In genomic region chr19:42166336-42166735, GRCh38 we compare ENCODE assay signal across 19 cellular contexts. TPM values are rescaled to one million over a fixed set of nuclear protein-coding genes. Genes with fewer than 3 reads are reported as not detected.
A peak's percentile ranks its signal among the peaks of the same experiment; 100 is the strongest.
DNase-seq lines count a peak whose midpoint lies in the region; ATAC-seq, FAIRE-seq and TF ChIP-seq lines count a peak whose summit lies in the region.
"Had no signal": no experiment of that assay in that cellular context is flagged by ENCODE, and none has a peak within 500 bp of the region (broad histone marks: within the 10 kb centered on the region; RNA-seq: fewer than 3 reads in every experiment).

No MANE protein-coding gene starts in this region.

- H3K4me3 ChIP-seq in IMR-90 (ENCODE audit: insufficient read depth, low read depth, low read length) (no peak overlapping the region), bronchial epithelial cell (ENCODE audit: low read depth, low read length) (no peak overlapping the region), dorsolateral prefrontal cortex (no peak overlapping the region)
- H3K4me3 ChIP-seq: Peyer's patch, SJCRH30 had no signal

- no peak overlapping the region for H3K27ac ChIP-seq in IMR-90 (ENCODE audit: insufficient read depth, low read length)
- no peak overlapping the region for H3K27ac ChIP-seq in dorsolateral prefrontal cortex
- H3K27ac ChIP-seq: Peyer's patch, SJCRH30 had no signal

- H3K4me1 ChIP-seq in IMR-90 (ENCODE audit: control insufficient read depth, insufficient read depth, low read length): no peaks in the 10 kb centered on the region
- H3K4me1 ChIP-seq: Peyer's patch, SJCRH30 had no signal

- no peak for TF ChIP-seq POLR2A in IMR-90 (IDR thresholded peaks at IDR 0.05; ENCODE audit: low read depth, low read length)

- BruUV-seq in Calu3 (replicated peaks; lab: Mats Ljungman, UMichigan) (no TSS peak), IMR-90 (replicated peaks; lab: Mats Ljungman, UMichigan) (no TSS peak)

- no peaks in the 10 kb centered on the region for H3K9me1 ChIP-seq in IMR-90 (ENCODE audit: insufficient read depth, low read length)

- in situ Hi-C loops in IMR-90 (cut with MboI; ENCODE audit: low sequenced_read_pairs): no loop called here

- H3K4me3 Mint-ChIP-seq in Calu3 (ENCODE audit: low read depth, unreplicated experiment): no peak overlapping the region
- no peak overlapping the region for H3K4me3 Mint-ChIP-seq in T-helper 2 cell treated with Interferon-gamma antibody and Interleukin-4, amounts not matched to agents 5 μg/mL and 100 μg/mL, for 36 hours

- no peak overlapping the region for H2BK20ac ChIP-seq in IMR-90 (ENCODE audit: low read depth, low read length)

- intact Hi-C loops in Calu3 (cut with micrococcal nuclease; ENCODE audit: unreplicated experiment): no loop called here
- intact Hi-C loops in IMR-90 (cut with micrococcal nuclease): no loop called here
- intact Hi-C loops in dorsolateral prefrontal cortex (cut with DNase I): no loop called here

- CTCF ChIA-PET in Calu3 (lab: Charles Lee): interaction anchor here (0.6 to 2.0 kb wide), 4 partner anchors 10 to 77 kb away, joined by 3 to 14 read pairs (median 4); no protein-coding TSS in a partner anchor
- CTCF ChIA-PET in IMR-90 (lab: Yijun Ruan, JAX): no interaction called here

- DNase-seq in NCI-H2171 treated with DMSO at 0.1 percent for 48 hours (lab: John Stamatoyannopoulos, UW): peak; percentile 10
- DNase-seq in NCI-H2171 (lab: John Stamatoyannopoulos, UW): no peak
- peak; percentile 82 for DNase-seq in Calu3
- DNase-seq in IMR-90: no peak
- DNase-seq in bronchial epithelial cell (ENCODE audit: low read depth): peak; percentile 18
- no peak for DNase-seq in dorsolateral prefrontal cortex
- DNase-seq in T-helper 2 cell treated with Interferon-gamma antibody and Interleukin-4, amounts not matched to agents 5 μg/mL and 100 μg/mL, for 36 hours (ENCODE audit: low spot score): no peak
- no peak for DNase-seq in T-helper 1 cell
- DNase-seq: CD4-positive, CD25-positive, alpha-beta regulatory T cell; KG1; NCI-H1092; NCI-H187; NCI-H510A; NCI-H774; NK-92 treated with Interleukin-12 subunit alpha and Interleukin-12 subunit beta, amount 100 ng/mL, for 24 hours; Peyer's patch; SJCRH30 had no signal

- no peak overlapping the region for H3K9ac ChIP-seq in IMR-90 (ENCODE audit: low read depth, low read length)

- peaks cover 78% of the 10 kb centered on the region for H3K27me3 ChIP-seq in IMR-90 (ENCODE audit: control insufficient read depth, insufficient read depth, low read length)
- H3K27me3 ChIP-seq in bronchial epithelial cell (ENCODE audit: control insufficient read depth, insufficient read depth, low read length): peaks cover 7% of the 10 kb centered on the region
- no peaks in the 10 kb centered on the region for H3K27me3 ChIP-seq in dorsolateral prefrontal cortex
- H3K27me3 ChIP-seq: Peyer's patch had no signal

- FAIRE-seq in bronchial epithelial cell (lab: Jason Lieb, UNC): peak; percentile 50
- FAIRE-seq: H1 had no signal

- no peak for ATAC-seq in IMR-90 (ENCODE audit: low read depth)
- ATAC-seq: HCT116 had no signal

- dilution Hi-C loops in IMR-90 (cut with HindIII; ENCODE audit: low sequenced_read_pairs, unreplicated experiment): no loop called here

- H3K27ac Mint-ChIP-seq in Calu3 (ENCODE audit: unreplicated experiment): peak overlapping the region; percentile 21
- H3K27ac Mint-ChIP-seq in T-helper 2 cell treated with Interferon-gamma antibody and Interleukin-4, amounts not matched to agents 5 μg/mL and 100 μg/mL, for 36 hours: no peak overlapping the region

- no peak for TF ChIP-seq RAD21 in IMR-90 (IDR thresholded peaks at IDR 0.05; ENCODE audit: low read length)

- H2BK15ac ChIP-seq in IMR-90 (ENCODE audit: low read depth, low read length): no peak overlapping the region

- H4K5ac ChIP-seq in IMR-90 (ENCODE audit: low read depth, low read length): no peak overlapping the region

- no peak overlapping the region for H4K8ac ChIP-seq in IMR-90 (ENCODE audit: low read depth in 2 of 2, low read length in 2 of 2)

- H3K9me3 ChIP-seq in IMR-90 (ENCODE audit: control insufficient read depth, insufficient read depth, low read length): no peaks in the 10 kb centered on the region
- H3K9me3 ChIP-seq: Peyer's patch, SJCRH30 had no signal

- no peaks in the 10 kb centered on the region for H3K36me3 Mint-ChIP-seq in Calu3 (ENCODE audit: insufficient read depth, unreplicated experiment)
- no peaks in the 10 kb centered on the region for H3K36me3 Mint-ChIP-seq in T-helper 2 cell treated with Interferon-gamma antibody and Interleukin-4, amounts not matched to agents 5 μg/mL and 100 μg/mL, for 36 hours (ENCODE audit: low read depth)

- H3K56ac ChIP-seq in IMR-90 (ENCODE audit: extremely low read depth, insufficient read depth, low read length): no peak overlapping the region

- no peaks in the 10 kb centered on the region for H3K79me1 ChIP-seq in IMR-90 (ENCODE audit: low read depth in 1 of 2, low read length in 2 of 2)

- WGBS in IMR-90 (ENCODE audit: extremely low coverage in 2 of 2, insufficient read length in 1 of 2), 2 experiments: 40% methylated on average over 1 of the region's 6 CpGs; no CpG with 5 or more reads in 1 of the 2 experiments

- H3K36me3 ChIP-seq in IMR-90 (ENCODE audit: control insufficient read depth, insufficient read depth, low read length) (no peaks in the 10 kb centered on the region), bronchial epithelial cell (ENCODE audit: control insufficient read depth, insufficient read depth, low read length) (no peaks in the 10 kb centered on the region)
- H3K36me3 ChIP-seq: Peyer's patch, SJCRH30 had no signal

- no peaks in the 10 kb centered on the region for H4K20me1 ChIP-seq in IMR-90 (ENCODE audit: insufficient read depth, low read length)

- TF ChIP-seq CTCF in Calu3 (IDR thresholded peaks at IDR 0.05; ENCODE audit: unreplicated experiment): no peak
- TF ChIP-seq CTCF in IMR-90 (conservative IDR thresholded peaks at IDR 0.05; ENCODE audit: low read depth, low read length): no peak
- no peak for TF ChIP-seq CTCF in bronchial epithelial cell (IDR thresholded peaks at IDR 0.05; ENCODE audit: insufficient read depth, low read length, severe bottlenecking)
- no peak for TF ChIP-seq CTCF in dorsolateral prefrontal cortex (IDR thresholded peaks at IDR 0.05 in 54 of 56, conservative IDR thresholded peaks at IDR 0.05 in 2 of 56; ENCODE audit: low read depth in 1 of 56, partially characterized antibody in 56 of 56)

- H2AFZ ChIP-seq in IMR-90 (replicated peaks; ENCODE audit: low read length, poor library complexity): peak overlapping the region; percentile 34

- H2AK5ac ChIP-seq in IMR-90 (ENCODE audit: low read depth, low read length): no peak overlapping the region

- H3K23ac ChIP-seq in IMR-90 (ENCODE audit: low read depth, low read length): no peak overlapping the region; the same call in 1 of the 2 replicates

- H3K18ac ChIP-seq in IMR-90 (ENCODE audit: low read depth, low read length): no peak overlapping the region

- H3K4me2 ChIP-seq in IMR-90 (ENCODE audit: low read depth, low read length): no peak overlapping the region

- H2AK9ac ChIP-seq in IMR-90 (replicated peaks; ENCODE audit: low read depth, low read length, poor library complexity): no peak overlapping the region

- H4K91ac ChIP-seq in IMR-90 (ENCODE audit: insufficient read depth, low read depth, low read length): no peak overlapping the region

- H3K27me3 Mint-ChIP-seq in Calu3 (ENCODE audit: unreplicated experiment): peaks cover 14% of the 10 kb centered on the region
- H3K27me3 Mint-ChIP-seq in T-helper 2 cell treated with Interferon-gamma antibody and Interleukin-4, amounts not matched to agents 5 μg/mL and 100 μg/mL, for 36 hours (ENCODE audit: low read depth): peaks cover 3% of the 10 kb centered on the region
- H3K27me3 Mint-ChIP-seq: CD4-positive, CD25-positive, alpha-beta regulatory T cell had no signal

- H3K4ac ChIP-seq in IMR-90 (ENCODE audit: low read depth, low read length): no peak overlapping the region

- no peaks in the 10 kb centered on the region for H3K9me3 Mint-ChIP-seq in Calu3 (ENCODE audit: low read depth, unreplicated experiment)
- H3K9me3 Mint-ChIP-seq in T-helper 2 cell treated with Interferon-gamma antibody and Interleukin-4, amounts not matched to agents 5 μg/mL and 100 μg/mL, for 36 hours: no peaks in the 10 kb centered on the region
- H3K9me3 Mint-ChIP-seq: CD4-positive, CD25-positive, alpha-beta regulatory T cell had no signal

- POLR2A ChIA-PET in IMR-90 (lab: Charles Lee; ENCODE audit: unreplicated experiment): no interaction called here

- no peak overlapping the region for H3K14ac ChIP-seq in IMR-90 (replicated peaks; ENCODE audit: low read depth, low read length)

- H2BK5ac ChIP-seq in IMR-90 (ENCODE audit: low read depth, low read length, poor library complexity, severe bottlenecking): no peak overlapping the region

- H3K4me1 Mint-ChIP-seq in Calu3 (ENCODE audit: low read depth, unreplicated experiment): peaks cover 29% of the 10 kb centered on the region
- H3K4me1 Mint-ChIP-seq in T-helper 2 cell treated with Interferon-gamma antibody and Interleukin-4, amounts not matched to agents 5 μg/mL and 100 μg/mL, for 36 hours (ENCODE audit: low read depth): peaks cover 3% of the 10 kb centered on the region

- no peak overlapping the region for H2BK120ac ChIP-seq in IMR-90 (ENCODE audit: low read depth, low read length)

RNA-seq across cellular contexts. Expression of gene POU2F2, which starts 34.1 kb away (rescaled TPM):
- 3.9 and 4.6 TPM in 2 replicates for total RNA-seq in Calu3 (2022)
- total RNA-seq in IMR-90 (2012; rRNA removed): 0.54 and 0.56 TPM in 2 replicates
- 5.0 and 6.6 TPM in 2 replicates for polyA plus RNA-seq in IMR-90 (2012; rRNA removed)
- 1.8 and 5.3 TPM in 2 replicates for polyA plus RNA-seq in IMR-90 (2012; cell fraction: cytosol; rRNA removed)
- polyA plus RNA-seq in IMR-90 (2012; cell fraction: nucleus; rRNA removed; ENCODE audit: low replicate concordance): 11.7 and 16.9 TPM in 2 replicates
- 0.26 and 0.53 TPM in 2 replicates for total RNA-seq in bronchial epithelial cell
- 10 to 100 TPM in 65 of 120 experiments, 1 to 10 TPM in 55; 4.7 to 20.8 (median 10.2) TPM for total RNA-seq in dorsolateral prefrontal cortex

RNA-seq across cellular contexts. Expression of gene DEDD2, which starts 51.1 kb away (rescaled TPM):
- total RNA-seq in Calu3 (2022) (67.5 and 78.3 TPM in 2 replicates), IMR-90 (2012; rRNA removed) (8.1 and 8.2 TPM in 2 replicates), bronchial epithelial cell (27.1 and 28.7 TPM in 2 replicates), dorsolateral prefrontal cortex (10 to 100 TPM; 24.6 to 71.4 (median 34.2) TPM)
- polyA plus RNA-seq in IMR-90 (2012; rRNA removed): 21.0 and 26.1 TPM in 2 replicates
- 28.9 and 45.6 TPM in 2 replicates for polyA plus RNA-seq in IMR-90 (2012; cell fraction: cytosol; rRNA removed)
- 21.5 and 40.6 TPM in 2 replicates for polyA plus RNA-seq in IMR-90 (2012; cell fraction: nucleus; rRNA removed; ENCODE audit: low replicate concordance)

RNA-seq across cellular contexts. Expression of gene ZNF526, which starts 53.8 kb away (rescaled TPM):
- total RNA-seq in Calu3 (2022): 25.4 and 32.3 TPM in 2 replicates
- 13.6 and 14.2 TPM in 2 replicates for total RNA-seq in IMR-90 (2012; rRNA removed)
- 6.8 and 7.3 TPM in 2 replicates for polyA plus RNA-seq in IMR-90 (2012; rRNA removed)
- polyA plus RNA-seq in IMR-90 (2012; cell fraction: cytosol; rRNA removed): 3.2 and 6.0 TPM in 2 replicates
- 5.4 and 9.9 TPM in 2 replicates for polyA plus RNA-seq in IMR-90 (2012; cell fraction: nucleus; rRNA removed; ENCODE audit: low replicate concordance)
- total RNA-seq in bronchial epithelial cell: 7.8 and 11.1 TPM in 2 replicates
- 10 to 100 TPM in 3 of 120 experiments, 1 to 10 TPM in 117; 5.3 to 12.0 (median 7.5) TPM for total RNA-seq in dorsolateral prefrontal cortex

Comparison
In these comparisons a context has a peak if more than half of its experiments do, and no peak if none do; other contexts are left out.
1. DNase-seq: peak in NCI-H2171 treated with DMSO at 0.1 percent for 48 hours (single experiment), Calu3 (single experiment) and bronchial epithelial cell (single experiment); none in NCI-H2171 (single experiment), IMR-90 (single experiment), dorsolateral prefrontal cortex (0 of 10), T-helper 2 cell treated with Interferon-gamma antibody and Interleukin-4, amounts not matched to agents 5 μg/mL and 100 μg/mL, for 36 hours (single experiment) and T-helper 1 cell (0 of 5).